ENCODE assay signal across 8 cellular contexts in the genomic region with DNA sequence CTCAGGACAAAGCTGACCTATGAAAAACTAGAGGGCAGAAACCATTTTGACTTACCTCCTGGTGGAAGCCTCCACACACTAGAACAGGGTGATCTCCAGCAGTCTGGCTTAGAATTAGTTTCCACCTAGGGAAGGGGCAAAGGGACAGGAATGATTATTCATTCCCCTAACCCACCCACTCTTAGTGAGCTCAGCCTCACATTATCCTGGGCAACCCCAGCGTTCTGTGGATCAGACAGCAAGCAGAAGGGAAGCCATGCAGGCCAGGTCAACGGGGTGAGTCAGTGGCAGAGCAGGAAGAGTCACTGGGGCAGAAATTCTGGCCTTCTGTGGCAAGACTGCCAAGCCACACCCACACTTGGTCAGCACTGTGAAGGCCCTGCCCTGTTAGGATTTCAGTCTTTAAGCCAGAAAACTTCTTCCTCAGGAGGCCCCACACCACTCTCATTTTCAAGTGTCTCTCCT. TPM values are rescaled to one million over a fixed set of nuclear protein-coding genes. Genes with fewer than 3 reads are reported as not detected.
DNase-seq lines count a peak whose midpoint lies in the region; ATAC-seq and TF ChIP-seq lines count a peak whose summit lies in the region.

No MANE protein-coding gene starts in this region.

- H2AFZ ChIP-seq in hepatocyte = no peak overlapping the region

- ATAC-seq in activated naive CD4-positive, alpha-beta T cell treated with anti-CD3 and anti-CD28 coated beads, Interleukin-2, amount 50 U/mL, for 72 hours = peak; percentile 38 to 91
- peak; percentile 98 to 99 for ATAC-seq in gastrocnemius medialis

- H3K9me3 Mint-ChIP-seq in activated naive CD4-positive, alpha-beta T cell treated with anti-CD3 and anti-CD28 coated beads, Interleukin-2, amount 50 U/mL, for 72 hours = no peaks in the 10 kb centered on the region

- H3K79me2 ChIP-seq in hepatocyte = peaks cover 91% of the 10 kb centered on the region

- TF ChIP-seq CTCF in LNCaP clone FGC (IDR thresholded peaks at IDR 0.05; ENCODE audit: control insufficient read depth, extremely low read depth, insufficient read depth) (no peak), hepatocyte (IDR thresholded peaks at IDR 0.05; ENCODE audit: poor library complexity) (no peak), gastrocnemius medialis (IDR thresholded peaks at IDR 0.05 in 4 of 5, conservative IDR thresholded peaks at IDR 0.05 in 1 of 5) (no peak)

- H3K9me3 ChIP-seq in hepatocyte (ENCODE audit: low read depth) (no peaks in the 10 kb centered on the region), gastrocnemius medialis (no peaks in the 10 kb centered on the region)

- 31% methylated on average over 2 of the region's 2 CpGs for WGBS in hepatocyte (ENCODE audit: low lambda C conversion rate, missing lambda C conversion rate)

- H3K4me2 ChIP-seq in hepatocyte = peak overlapping the region; percentile 59

- H3K36me3 ChIP-seq in hepatocyte (replicated peaks; ENCODE audit: insufficient read depth, low read depth) (no peaks in the 10 kb centered on the region), gastrocnemius medialis (no peaks in the 10 kb centered on the region)

- TF ChIP-seq POLR2A in gastrocnemius medialis (IDR thresholded peaks at IDR 0.05) = peak in 1 of 2 donors; percentile 34

- in situ Hi-C loops in gastrocnemius medialis (cut with MboI; ENCODE audit: low sequenced_read_pairs in 4 of 4) = no loop called here

- DNase-seq in activated naive CD4-positive, alpha-beta T cell treated with anti-CD3 and anti-CD28 coated beads, Interleukin-2, amount 50 U/mL, for 72 hours (ENCODE audit: low spot score in 2 of 2) = peak in 1 of 2 donors; percentile 75
- no peak for DNase-seq in activated naive CD4-positive, alpha-beta T cell treated with anti-CD3 and anti-CD28 coated beads, Interleukin-2, amount 50 U/mL, for 16 hours
- DNase-seq in LNCaP clone FGC (ENCODE audit: low read depth) (peak; percentile 82), amygdala (lab: John Stamatoyannopoulos, UW) (peak in 30 of 56 donors; percentile 2 to 63 (median 34)), hepatocyte (ENCODE audit: low spot score) (peak; percentile 81), gastrocnemius medialis (peak; percentile 77 to 88), SHP77 treated with DMSO at 0.1 percent for 48 hours (lab: John Stamatoyannopoulos, UW) (no peak), retina (no peak)

- H3K36me3 Mint-ChIP-seq in activated naive CD4-positive, alpha-beta T cell treated with anti-CD3 and anti-CD28 coated beads, Interleukin-2, amount 50 U/mL, for 72 hours = peaks cover 9 to 10% of the 10 kb centered on the region in 2 donors

- no peaks in the 10 kb centered on the region for H3K9me2 ChIP-seq in hepatocyte (replicated peaks; ENCODE audit: insufficient read depth)

- intact Hi-C loops in gastrocnemius medialis (cut with DNase I; ENCODE audit: low total_unique reads) = no loop called here

- H3K4me1 ChIP-seq in hepatocyte (ENCODE audit: insufficient read depth) = peaks cover 17% of the 10 kb centered on the region
- H3K4me1 ChIP-seq in gastrocnemius medialis = peaks cover 31 to 52% of the 10 kb centered on the region in 2 donors

- H3K27ac ChIP-seq in hepatocyte (peak overlapping the region; percentile 95), gastrocnemius medialis (peak overlapping the region; percentile 66 to 81 (median 74))

- H3K27me3 ChIP-seq in hepatocyte (no peaks in the 10 kb centered on the region), gastrocnemius medialis (no peaks in the 10 kb centered on the region)

- H3K4me3 ChIP-seq in LNCaP clone FGC (ENCODE audit: low read depth, low read length) = peak overlapping the region; percentile 44
- no peak overlapping the region for H3K4me3 ChIP-seq in hepatocyte
- H3K4me3 ChIP-seq in gastrocnemius medialis = peak overlapping the region in 1 of 4 donors; percentile 5

- peak overlapping the region; percentile 46 to 80 for H3K27ac Mint-ChIP-seq in activated naive CD4-positive, alpha-beta T cell treated with anti-CD3 and anti-CD28 coated beads, Interleukin-2, amount 50 U/mL, for 72 hours

- no peaks in the 10 kb centered on the region for H4K20me1 ChIP-seq in hepatocyte (ENCODE audit: insufficient read depth, poor library complexity, severe bottlenecking)

RNA-seq across cellular contexts. Expression of a gene that starts 10.5 kb away (rescaled TPM):
- 100 to 1,000 TPM; 206 to 209 TPM for total RNA-seq in activated naive CD4-positive, alpha-beta T cell treated with anti-CD3 and anti-CD28 coated beads, Interleukin-2, amount 50 U/mL, for 72 hours
- total RNA-seq in hepatocyte (129 and 140 TPM in 2 replicates), gastrocnemius medialis (100 to 1,000 TPM; 163 to 272 (median 202) TPM)
- polyA plus RNA-seq in hepatocyte = 103 and 116 TPM in 2 replicates

RNA-seq across cellular contexts. Expression of a gene that starts 10.8 kb away (rescaled TPM):
- total RNA-seq in activated naive CD4-positive, alpha-beta T cell treated with anti-CD3 and anti-CD28 coated beads, Interleukin-2, amount 50 U/mL, for 72 hours = 1 to 10 TPM; 4.1 to 8.3 TPM
- total RNA-seq in hepatocyte = 2.1 and 4.5 TPM in 2 replicates
- polyA plus RNA-seq in hepatocyte = 3.7 and 7.8 TPM in 2 replicates
- 1 to 10 TPM; 3.6 to 9.5 (median 5.3) TPM for total RNA-seq in gastrocnemius medialis

RNA-seq across cellular contexts. Expression of a gene that starts 33.3 kb away (rescaled TPM):
- total RNA-seq in activated naive CD4-positive, alpha-beta T cell treated with anti-CD3 and anti-CD28 coated beads, Interleukin-2, amount 50 U/mL, for 72 hours = 10 to 100 TPM; 40.9 to 60.0 TPM
- 109 and 147 TPM in 2 replicates for total RNA-seq in hepatocyte
- polyA plus RNA-seq in hepatocyte = 164 and 181 TPM in 2 replicates
- 100 to 1,000 TPM in 2 of 4 donors, 10 to 100 TPM in 2; 75.0 to 146 (median 104) TPM for total RNA-seq in gastrocnemius medialis

RNA-seq across cellular contexts. Expression of a gene that starts 35.9 kb away (rescaled TPM):
- not detected for total RNA-seq in activated naive CD4-positive, alpha-beta T cell treated with anti-CD3 and anti-CD28 coated beads, Interleukin-2, amount 50 U/mL, for 72 hours
- total RNA-seq in hepatocyte (not detected in 2 replicates), gastrocnemius medialis (not detected)
- polyA plus RNA-seq in hepatocyte = not detected in 2 replicates

RNA-seq across cellular contexts. Expression of a gene that starts 42.7 kb away (rescaled TPM):
- 10 to 100 TPM; 50.5 to 60.1 TPM for total RNA-seq in activated naive CD4-positive, alpha-beta T cell treated with anti-CD3 and anti-CD28 coated beads, Interleukin-2, amount 50 U/mL, for 72 hours
- total RNA-seq in hepatocyte = 17.6 and 21.6 TPM in 2 replicates
- 42.5 and 43.7 TPM in 2 replicates for polyA plus RNA-seq in hepatocyte
- total RNA-seq in gastrocnemius medialis = 10 to 100 TPM; 21.2 to 39.3 (median 32.4) TPM

Comparison
In these comparisons a context has a peak if more than half of its experiments do, and no peak if none do; other contexts are left out.
1. DNase-seq: peak in LNCaP clone FGC (single experiment), amygdala (30 of 56), hepatocyte (single experiment) and gastrocnemius medialis (2 of 2); none in activated naive CD4-positive, alpha-beta T cell treated with anti-CD3 and anti-CD28 coated beads, Interleukin-2, amount 50 U/mL, for 16 hours (single experiment), SHP77 treated with DMSO at 0.1 percent for 48 hours (single experiment) and retina (single experiment).